ENCODE assay signal across 1 cellular context in the genomic region with DNA sequence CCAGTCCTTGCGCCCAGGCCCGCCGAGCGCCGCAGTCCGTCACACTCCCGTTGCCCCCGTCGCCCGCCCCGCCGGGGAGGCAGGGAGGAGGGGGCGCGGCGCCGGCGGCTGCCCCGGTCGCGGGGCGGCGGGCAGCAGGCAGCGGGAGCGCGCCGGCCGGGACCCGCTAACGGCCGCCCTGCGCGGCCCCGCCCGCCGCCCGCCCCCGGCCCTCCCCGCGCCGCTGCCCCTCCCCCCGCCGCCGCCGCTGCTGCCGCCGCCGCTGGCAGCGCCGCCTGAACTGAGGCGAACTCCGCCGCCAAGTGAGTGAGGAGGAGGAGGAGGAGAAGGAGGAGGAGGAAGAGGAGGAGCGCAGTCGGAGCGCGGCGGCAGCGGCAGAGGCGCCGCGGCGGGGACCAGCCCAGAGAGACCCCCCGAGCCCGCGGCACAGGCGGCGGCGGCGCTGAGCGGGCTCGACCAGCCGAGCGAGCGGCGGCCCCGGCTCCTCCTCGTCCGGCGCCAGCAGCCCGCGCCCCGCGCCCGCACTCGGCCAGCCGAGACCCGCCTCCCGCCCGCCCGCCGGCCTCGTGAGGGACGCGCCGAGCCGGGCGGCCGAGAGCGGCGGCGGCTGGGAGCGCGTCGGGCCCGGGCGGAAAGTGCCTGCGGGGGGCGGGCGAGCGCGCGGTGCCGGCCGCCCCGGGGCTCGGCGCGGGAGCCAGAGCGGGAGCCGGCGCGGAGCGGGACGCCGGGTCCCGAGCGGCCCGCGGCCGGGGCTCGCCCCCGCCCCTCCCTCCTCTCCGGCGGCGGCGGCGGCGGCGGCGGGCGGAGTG.
TF ChIP-seq lines count a peak whose summit lies in the region.

A gene (plus strand): TSS at position 352 of the 809 bp plus-strand sequence. CDS start 476 bp downstream, outside the sequence.

TF ChIP-seq in HepG2, 621 proteins besides CTCF, POLR2A, EP300 and RAD21 (continued from another document and continues in another):
- TF ChIP-seq, protein P1, sequence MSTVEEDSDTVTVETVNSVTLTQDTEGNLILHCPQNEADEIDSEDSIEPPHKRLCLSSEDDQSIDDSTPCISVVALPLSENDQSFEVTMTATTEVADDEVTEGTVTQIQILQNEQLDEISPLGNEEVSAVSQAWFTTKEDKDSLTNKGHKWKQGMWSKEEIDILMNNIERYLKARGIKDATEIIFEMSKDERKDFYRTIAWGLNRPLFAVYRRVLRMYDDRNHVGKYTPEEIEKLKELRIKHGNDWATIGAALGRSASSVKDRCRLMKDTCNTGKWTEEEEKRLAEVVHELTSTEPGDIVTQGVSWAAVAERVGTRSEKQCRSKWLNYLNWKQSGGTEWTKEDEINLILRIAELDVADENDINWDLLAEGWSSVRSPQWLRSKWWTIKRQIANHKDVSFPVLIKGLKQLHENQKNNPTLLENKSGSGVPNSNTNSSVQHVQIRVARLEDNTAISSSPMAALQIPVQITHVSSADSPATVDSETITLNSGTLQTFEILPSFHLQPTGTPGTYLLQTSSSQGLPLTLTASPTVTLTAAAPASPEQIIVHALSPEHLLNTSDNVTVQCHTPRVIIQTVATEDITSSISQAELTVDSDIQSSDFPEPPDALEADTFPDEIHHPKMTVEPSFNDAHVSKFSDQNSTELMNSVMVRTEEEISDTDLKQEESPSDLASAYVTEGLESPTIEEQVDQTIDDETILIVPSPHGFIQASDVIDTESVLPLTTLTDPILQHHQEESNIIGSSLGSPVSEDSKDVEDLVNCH (CRISPR knock-in tag; IDR thresholded peaks at IDR 0.05) = no peak
- TF ChIP-seq ZNF546 (CRISPR knock-in tag; conservative IDR thresholded peaks at IDR 0.05) = no peak
- TF ChIP-seq ZNF605 (CRISPR knock-in tag; IDR thresholded peaks at IDR 0.05) = no peak
- peak; percentile 71; the same call in 1 of the 2 replicates for TF ChIP-seq ZNF441 (CRISPR knock-in tag; IDR thresholded peaks at IDR 0.05; ENCODE audit: borderline replicate concordance)
- TF ChIP-seq ZNF569 (CRISPR knock-in tag; IDR thresholded peaks at IDR 0.05; ENCODE audit: borderline replicate concordance) = no peak
- TF ChIP-seq, protein P2, sequence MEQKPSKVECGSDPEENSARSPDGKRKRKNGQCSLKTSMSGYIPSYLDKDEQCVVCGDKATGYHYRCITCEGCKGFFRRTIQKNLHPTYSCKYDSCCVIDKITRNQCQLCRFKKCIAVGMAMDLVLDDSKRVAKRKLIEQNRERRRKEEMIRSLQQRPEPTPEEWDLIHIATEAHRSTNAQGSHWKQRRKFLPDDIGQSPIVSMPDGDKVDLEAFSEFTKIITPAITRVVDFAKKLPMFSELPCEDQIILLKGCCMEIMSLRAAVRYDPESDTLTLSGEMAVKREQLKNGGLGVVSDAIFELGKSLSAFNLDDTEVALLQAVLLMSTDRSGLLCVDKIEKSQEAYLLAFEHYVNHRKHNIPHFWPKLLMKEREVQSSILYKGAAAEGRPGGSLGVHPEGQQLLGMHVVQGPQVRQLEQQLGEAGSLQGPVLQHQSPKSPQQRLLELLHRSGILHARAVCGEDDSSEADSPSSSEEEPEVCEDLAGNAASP (CRISPR knock-in tag; IDR thresholded peaks at IDR 0.05; ENCODE audit: borderline replicate concordance) = peak; percentile 74; the same call in 1 of the 2 replicates
- peak; percentile 5 for TF ChIP-seq PHF8 (CRISPR knock-in tag; IDR thresholded peaks at IDR 0.05)
- no peak for TF ChIP-seq ZFP37 (CRISPR knock-in tag; IDR thresholded peaks at IDR 0.05; ENCODE audit: borderline replicate concordance)
- TF ChIP-seq HDAC2 (CRISPR knock-in tag; IDR thresholded peaks at IDR 0.05) = no peak; the same call in 1 of the 2 replicates
- peak; percentile 32 for TF ChIP-seq RBFOX2 (IDR thresholded peaks at IDR 0.05; ENCODE audit: low read depth, low read length)
- TF ChIP-seq NR3C1 (CRISPR knock-in tag; IDR thresholded peaks at IDR 0.05) = no peak
- TF ChIP-seq ZBTB7B (CRISPR knock-in tag; IDR thresholded peaks at IDR 0.05) = no peak
- TF ChIP-seq, protein P3, sequence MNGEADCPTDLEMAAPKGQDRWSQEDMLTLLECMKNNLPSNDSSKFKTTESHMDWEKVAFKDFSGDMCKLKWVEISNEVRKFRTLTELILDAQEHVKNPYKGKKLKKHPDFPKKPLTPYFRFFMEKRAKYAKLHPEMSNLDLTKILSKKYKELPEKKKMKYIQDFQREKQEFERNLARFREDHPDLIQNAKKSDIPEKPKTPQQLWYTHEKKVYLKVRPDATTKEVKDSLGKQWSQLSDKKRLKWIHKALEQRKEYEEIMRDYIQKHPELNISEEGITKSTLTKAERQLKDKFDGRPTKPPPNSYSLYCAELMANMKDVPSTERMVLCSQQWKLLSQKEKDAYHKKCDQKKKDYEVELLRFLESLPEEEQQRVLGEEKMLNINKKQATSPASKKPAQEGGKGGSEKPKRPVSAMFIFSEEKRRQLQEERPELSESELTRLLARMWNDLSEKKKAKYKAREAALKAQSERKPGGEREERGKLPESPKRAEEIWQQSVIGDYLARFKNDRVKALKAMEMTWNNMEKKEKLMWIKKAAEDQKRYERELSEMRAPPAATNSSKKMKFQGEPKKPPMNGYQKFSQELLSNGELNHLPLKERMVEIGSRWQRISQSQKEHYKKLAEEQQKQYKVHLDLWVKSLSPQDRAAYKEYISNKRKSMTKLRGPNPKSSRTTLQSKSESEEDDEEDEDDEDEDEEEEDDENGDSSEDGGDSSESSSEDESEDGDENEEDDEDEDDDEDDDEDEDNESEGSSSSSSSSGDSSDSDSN (CRISPR knock-in tag; IDR thresholded peaks at IDR 0.05) = peak; percentile 54; the same call in 1 of the 2 replicates
- TF ChIP-seq ERF (CRISPR knock-in tag; IDR thresholded peaks at IDR 0.05) = no peak
- no peak for TF ChIP-seq YEATS4 (CRISPR knock-in tag; IDR thresholded peaks at IDR 0.05; ENCODE audit: borderline replicate concordance)
- TF ChIP-seq, protein P4, sequence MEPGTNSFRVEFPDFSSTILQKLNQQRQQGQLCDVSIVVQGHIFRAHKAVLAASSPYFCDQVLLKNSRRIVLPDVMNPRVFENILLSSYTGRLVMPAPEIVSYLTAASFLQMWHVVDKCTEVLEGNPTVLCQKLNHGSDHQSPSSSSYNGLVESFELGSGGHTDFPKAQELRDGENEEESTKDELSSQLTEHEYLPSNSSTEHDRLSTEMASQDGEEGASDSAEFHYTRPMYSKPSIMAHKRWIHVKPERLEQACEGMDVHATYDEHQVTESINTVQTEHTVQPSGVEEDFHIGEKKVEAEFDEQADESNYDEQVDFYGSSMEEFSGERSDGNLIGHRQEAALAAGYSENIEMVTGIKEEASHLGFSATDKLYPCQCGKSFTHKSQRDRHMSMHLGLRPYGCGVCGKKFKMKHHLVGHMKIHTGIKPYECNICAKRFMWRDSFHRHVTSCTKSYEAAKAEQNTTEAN (CRISPR knock-in tag; conservative IDR thresholded peaks at IDR 0.05) = no peak
- no peak for TF ChIP-seq ZNF781 (CRISPR knock-in tag; IDR thresholded peaks at IDR 0.05; ENCODE audit: borderline replicate concordance, not compliant biosample characterization)
- TF ChIP-seq, protein P5, sequence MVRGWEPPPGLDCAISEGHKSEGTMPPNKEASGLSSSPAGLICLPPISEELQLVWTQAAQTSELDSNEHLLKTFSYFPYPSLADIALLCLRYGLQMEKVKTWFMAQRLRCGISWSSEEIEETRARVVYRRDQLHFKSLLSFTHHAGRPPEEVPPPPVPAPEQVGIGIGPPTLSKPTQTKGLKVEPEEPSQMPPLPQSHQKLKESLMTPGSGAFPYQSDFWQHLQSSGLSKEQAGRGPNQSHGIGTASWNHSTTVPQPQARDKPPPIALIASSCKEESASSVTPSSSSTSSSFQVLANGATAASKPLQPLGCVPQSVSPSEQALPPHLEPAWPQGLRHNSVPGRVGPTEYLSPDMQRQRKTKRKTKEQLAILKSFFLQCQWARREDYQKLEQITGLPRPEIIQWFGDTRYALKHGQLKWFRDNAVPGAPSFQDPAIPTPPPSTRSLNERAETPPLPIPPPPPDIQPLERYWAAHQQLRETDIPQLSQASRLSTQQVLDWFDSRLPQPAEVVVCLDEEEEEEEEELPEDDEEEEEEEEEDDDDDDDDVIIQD (CRISPR knock-in tag; IDR thresholded peaks at IDR 0.05; ENCODE audit: low read depth) = no peak
- TF ChIP-seq, protein P6, sequence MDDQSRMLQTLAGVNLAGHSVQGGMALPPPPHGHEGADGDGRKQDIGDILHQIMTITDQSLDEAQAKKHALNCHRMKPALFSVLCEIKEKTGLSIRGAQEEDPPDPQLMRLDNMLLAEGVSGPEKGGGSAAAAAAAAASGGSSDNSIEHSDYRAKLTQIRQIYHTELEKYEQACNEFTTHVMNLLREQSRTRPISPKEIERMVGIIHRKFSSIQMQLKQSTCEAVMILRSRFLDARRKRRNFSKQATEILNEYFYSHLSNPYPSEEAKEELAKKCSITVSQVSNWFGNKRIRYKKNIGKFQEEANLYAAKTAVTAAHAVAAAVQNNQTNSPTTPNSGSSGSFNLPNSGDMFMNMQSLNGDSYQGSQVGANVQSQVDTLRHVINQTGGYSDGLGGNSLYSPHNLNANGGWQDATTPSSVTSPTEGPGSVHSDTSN (CRISPR knock-in tag; IDR thresholded peaks at IDR 0.05; ENCODE audit: borderline replicate concordance) = no peak
- TF ChIP-seq, protein P7, sequence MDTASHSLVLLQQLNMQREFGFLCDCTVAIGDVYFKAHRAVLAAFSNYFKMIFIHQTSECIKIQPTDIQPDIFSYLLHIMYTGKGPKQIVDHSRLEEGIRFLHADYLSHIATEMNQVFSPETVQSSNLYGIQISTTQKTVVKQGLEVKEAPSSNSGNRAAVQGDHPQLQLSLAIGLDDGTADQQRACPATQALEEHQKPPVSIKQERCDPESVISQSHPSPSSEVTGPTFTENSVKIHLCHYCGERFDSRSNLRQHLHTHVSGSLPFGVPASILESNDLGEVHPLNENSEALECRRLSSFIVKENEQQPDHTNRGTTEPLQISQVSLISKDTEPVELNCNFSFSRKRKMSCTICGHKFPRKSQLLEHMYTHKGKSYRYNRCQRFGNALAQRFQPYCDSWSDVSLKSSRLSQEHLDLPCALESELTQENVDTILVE (CRISPR knock-in tag; IDR thresholded peaks at IDR 0.05) = peak; percentile 23; the same call in 1 of the 2 replicates
- 0 out of 2 replicates have a peak, but pooled peaks have one; percentile 11 for TF ChIP-seq KDM2A (CRISPR knock-in tag; IDR thresholded peaks at IDR 0.05; ENCODE audit: borderline replicate concordance, low read depth)
- TF ChIP-seq MAZ (IDR thresholded peaks at IDR 0.05; ENCODE audit: borderline replicate concordance, low read depth, low read length) = 0 out of 2 replicates have a peak, but pooled peaks have one; percentile 44
- no peak for TF ChIP-seq MAZ (CRISPR knock-in tag; IDR thresholded peaks at IDR 0.05; ENCODE audit: low read depth)
- no peak for TF ChIP-seq ZNF274 (CRISPR knock-in tag; IDR thresholded peaks at IDR 0.05)
- TF ChIP-seq HNF4G (IDR thresholded peaks at IDR 0.05; ENCODE audit: borderline replicate concordance, low read depth, low read length) = no peak
- no peak for TF ChIP-seq HNF4G (CRISPR knock-in tag; IDR thresholded peaks at IDR 0.05; ENCODE audit: borderline replicate concordance, low read depth)
- no peak for TF ChIP-seq ZNF3 (CRISPR knock-in tag; IDR thresholded peaks at IDR 0.05)
- 0 out of 2 replicates have a peak, but pooled peaks have one; percentile 14 for TF ChIP-seq FOSL2 (CRISPR knock-in tag; IDR thresholded peaks at IDR 0.05)
- no peak for TF ChIP-seq TOE1 (CRISPR knock-in tag; IDR thresholded peaks at IDR 0.05)
- peak; percentile 12; the same call in 1 of the 2 replicates for TF ChIP-seq GABPB1 (CRISPR knock-in tag; IDR thresholded peaks at IDR 0.05)
- no peak for TF ChIP-seq ZNF335 (CRISPR knock-in tag; IDR thresholded peaks at IDR 0.05)
- no peak for TF ChIP-seq SRF (IDR thresholded peaks at IDR 0.05; ENCODE audit: low read depth, low read length)
- TF ChIP-seq ZFX (CRISPR knock-in tag; IDR thresholded peaks at IDR 0.05; ENCODE audit: low read depth) = no peak
- TF ChIP-seq NCOA5 (CRISPR knock-in tag; IDR thresholded peaks at IDR 0.05) = no peak
- TF ChIP-seq, protein P8, sequence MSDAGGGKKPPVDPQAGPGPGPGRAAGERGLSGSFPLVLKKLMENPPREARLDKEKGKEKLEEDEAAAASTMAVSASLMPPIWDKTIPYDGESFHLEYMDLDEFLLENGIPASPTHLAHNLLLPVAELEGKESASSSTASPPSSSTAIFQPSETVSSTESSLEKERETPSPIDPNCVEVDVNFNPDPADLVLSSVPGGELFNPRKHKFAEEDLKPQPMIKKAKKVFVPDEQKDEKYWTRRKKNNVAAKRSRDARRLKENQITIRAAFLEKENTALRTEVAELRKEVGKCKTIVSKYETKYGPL (CRISPR knock-in tag; IDR thresholded peaks at IDR 0.05) = no peak
- TF ChIP-seq, protein P9, sequence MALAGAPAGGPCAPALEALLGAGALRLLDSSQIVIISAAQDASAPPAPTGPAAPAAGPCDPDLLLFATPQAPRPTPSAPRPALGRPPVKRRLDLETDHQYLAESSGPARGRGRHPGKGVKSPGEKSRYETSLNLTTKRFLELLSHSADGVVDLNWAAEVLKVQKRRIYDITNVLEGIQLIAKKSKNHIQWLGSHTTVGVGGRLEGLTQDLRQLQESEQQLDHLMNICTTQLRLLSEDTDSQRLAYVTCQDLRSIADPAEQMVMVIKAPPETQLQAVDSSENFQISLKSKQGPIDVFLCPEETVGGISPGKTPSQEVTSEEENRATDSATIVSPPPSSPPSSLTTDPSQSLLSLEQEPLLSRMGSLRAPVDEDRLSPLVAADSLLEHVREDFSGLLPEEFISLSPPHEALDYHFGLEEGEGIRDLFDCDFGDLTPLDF (CRISPR knock-in tag; IDR thresholded peaks at IDR 0.05) = no peak
- no peak for TF ChIP-seq NR2F1 (CRISPR knock-in tag; IDR thresholded peaks at IDR 0.05)
- TF ChIP-seq ZNF230 (CRISPR knock-in tag; IDR thresholded peaks at IDR 0.05) = no peak
- TF ChIP-seq ZBTB1 (CRISPR knock-in tag; IDR thresholded peaks at IDR 0.05; ENCODE audit: borderline replicate concordance) = no peak
- no peak for TF ChIP-seq HMG20B (CRISPR knock-in tag; conservative IDR thresholded peaks at IDR 0.05)
- TF ChIP-seq, protein P10, sequence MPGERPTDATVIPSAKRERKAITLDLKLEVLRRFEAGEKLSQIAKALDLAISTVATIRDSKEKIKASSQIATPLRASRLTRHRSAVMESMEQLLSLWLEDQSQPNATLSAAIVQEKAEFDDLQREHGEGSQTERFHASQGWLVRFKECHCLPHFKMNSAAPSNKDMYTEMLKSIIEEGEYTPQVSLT (CRISPR knock-in tag; IDR thresholded peaks at IDR 0.05; ENCODE audit: borderline replicate concordance, low read depth) = no peak
- TF ChIP-seq NPAS2 (CRISPR knock-in tag; IDR thresholded peaks at IDR 0.05; ENCODE audit: borderline replicate concordance) = no peak
- no peak for TF ChIP-seq ZNF558 (CRISPR knock-in tag; IDR thresholded peaks at IDR 0.05; ENCODE audit: borderline replicate concordance)
- peak; percentile 66; the same call in 1 of the 2 replicates for TF ChIP-seq ZNF331 (CRISPR knock-in tag; IDR thresholded peaks at IDR 0.05)
- TF ChIP-seq SOX13 (IDR thresholded peaks at IDR 0.05) = no peak
- peak in 1 of 2 experiments; percentile 40; a peak in 2 of 4 replicates for TF ChIP-seq SOX13 (CRISPR knock-in tag; conservative IDR thresholded peaks at IDR 0.05 in 1 of 2, IDR thresholded peaks at IDR 0.05 in 1 of 2)
